13 cellular contexts compared by ENCODE assay signal in genomic region chr1:8641317-8641997, GRCh38.
"Had no signal": no experiment of that assay in that cellular context is flagged by ENCODE, and none has a peak within 500 bp of the region (broad histone marks: within the 10 kb centered on the region; RNA-seq: fewer than 3 reads in every experiment).

No MANE protein-coding gene starts in this region.

- H3K27ac ChIP-seq: adrenal gland, esophagus muscularis mucosa, stomach had no signal

- H3K36me3 ChIP-seq: adrenal gland, esophagus muscularis mucosa, stomach had no signal

- DNase-seq: activated B cell treated with CpG ODN at 0.5 μM for 24 hours; activated CD4-positive, alpha-beta T cell treated with anti-CD3 and anti-CD28 coated beads, Interleukin-2, amount 10 ng/mL, durations not matched to agents 24 days and 14 days; activated naive CD4-positive, alpha-beta T cell treated with anti-CD3 and anti-CD28 coated beads, Interleukin-2, amount 10 ng/mL, durations not matched to agents 7 days and 5 days; adrenal gland; dermis blood vessel endothelial cell; left cardiac atrium; mammary epithelial cell; stimulated activated CD4-positive, alpha-beta T cell treated with anti-CD3 and anti-CD28 coated beads, Interleukin-4, amount 100 ng/mL, for 24 hours; stomach; T-helper 17 cell had no signal

- H3K27me3 Mint-ChIP-seq: activated B cell treated with CpG ODN at 0.5 μM for 24 hours; activated CD4-positive, alpha-beta T cell treated with anti-CD3 and anti-CD28 coated beads, Interleukin-2, amount 10 ng/mL, durations not matched to agents 24 days and 14 days; activated naive CD4-positive, alpha-beta T cell treated with anti-CD3 and anti-CD28 coated beads, Interleukin-2, amount 10 ng/mL, durations not matched to agents 7 days and 5 days; natural killer cell treated with Interleukin-12 subunit alpha and Interleukin-12 subunit beta and Interleukin-15 and Interleukin-18, amount 100 ng/mL, for 72 hours; T-helper 17 cell had no signal

- H3K4me3 Mint-ChIP-seq: activated B cell treated with CpG ODN at 0.5 μM for 24 hours; activated CD4-positive, alpha-beta T cell treated with anti-CD3 and anti-CD28 coated beads, Interleukin-2, amount 10 ng/mL, durations not matched to agents 24 days and 14 days; activated naive CD4-positive, alpha-beta T cell treated with anti-CD3 and anti-CD28 coated beads, Interleukin-2, amount 10 ng/mL, durations not matched to agents 7 days and 5 days; natural killer cell treated with Interleukin-12 subunit alpha and Interleukin-12 subunit beta and Interleukin-15 and Interleukin-18, amount 100 ng/mL, for 72 hours; T-helper 17 cell had no signal

- H3K27ac Mint-ChIP-seq: activated B cell treated with CpG ODN at 0.5 μM for 24 hours; activated CD4-positive, alpha-beta T cell treated with anti-CD3 and anti-CD28 coated beads, Interleukin-2, amount 10 ng/mL, durations not matched to agents 24 days and 14 days; activated naive CD4-positive, alpha-beta T cell treated with anti-CD3 and anti-CD28 coated beads, Interleukin-2, amount 10 ng/mL, durations not matched to agents 7 days and 5 days; natural killer cell treated with Interleukin-12 subunit alpha and Interleukin-12 subunit beta and Interleukin-15 and Interleukin-18, amount 100 ng/mL, for 72 hours; T-helper 17 cell had no signal

- H3K4me3 ChIP-seq: adrenal gland, esophagus muscularis mucosa, stomach had no signal

- H3K27me3 ChIP-seq: adrenal gland, esophagus muscularis mucosa, stomach had no signal

- H3K36me3 Mint-ChIP-seq: natural killer cell treated with Interleukin-12 subunit alpha and Interleukin-12 subunit beta and Interleukin-15 and Interleukin-18, amount 100 ng/mL, for 72 hours had no signal

- H3K9me3 Mint-ChIP-seq: activated B cell treated with CpG ODN at 0.5 μM for 24 hours; activated CD4-positive, alpha-beta T cell treated with anti-CD3 and anti-CD28 coated beads, Interleukin-2, amount 10 ng/mL, durations not matched to agents 24 days and 14 days; activated naive CD4-positive, alpha-beta T cell treated with anti-CD3 and anti-CD28 coated beads, Interleukin-2, amount 10 ng/mL, durations not matched to agents 7 days and 5 days; natural killer cell treated with Interleukin-12 subunit alpha and Interleukin-12 subunit beta and Interleukin-15 and Interleukin-18, amount 100 ng/mL, for 72 hours had no signal

- FAIRE-seq: endometrium had no signal

- H3K9me3 ChIP-seq: adrenal gland, esophagus muscularis mucosa, stomach had no signal

- H3K4me1 Mint-ChIP-seq: T-helper 17 cell had no signal

- ATAC-seq: left cardiac atrium; natural killer cell treated with Interleukin-12 subunit alpha and Interleukin-12 subunit beta and Interleukin-15 and Interleukin-18, amount 100 ng/mL, for 72 hours; T-helper 17 cell had no signal
